Comparison of ENCODE assay signal across 8 cellular contexts in the genomic region with DNA sequence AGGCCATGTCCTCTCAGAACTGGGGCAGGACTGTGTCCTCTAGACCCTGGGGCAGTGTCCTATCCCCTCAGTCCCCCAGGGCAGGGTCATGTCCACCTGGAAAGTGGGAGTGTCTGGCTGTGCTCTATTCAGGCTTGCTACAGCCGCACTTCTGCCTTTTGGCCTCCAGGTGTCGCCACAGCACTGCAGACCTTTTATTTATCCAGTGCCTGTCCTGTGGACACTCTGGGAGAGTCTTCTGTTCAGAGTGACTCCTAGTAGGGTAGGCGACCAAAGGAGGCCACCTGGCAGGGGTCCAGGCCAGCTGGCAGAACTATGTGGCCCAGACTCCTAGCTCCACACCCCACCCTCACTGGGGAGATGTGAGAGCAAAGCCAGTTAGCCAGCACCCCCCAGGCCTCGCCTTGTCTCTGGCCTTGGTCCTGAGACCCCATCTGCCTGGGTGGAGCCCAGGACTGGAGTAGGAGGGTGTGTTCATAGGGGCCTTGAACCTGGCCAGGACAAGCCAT. TPM values are rescaled to one million over a fixed set of nuclear protein-coding genes. Genes with fewer than 3 reads are reported as not detected.
A peak's percentile ranks its signal among the peaks of the same experiment; 100 is the strongest.
DNase-seq lines count a peak whose midpoint lies in the region; ATAC-seq and TF ChIP-seq lines count a peak whose summit lies in the region.

No MANE protein-coding gene starts in this region.

- H3K27me3 ChIP-seq in SJSA1 (replicated peaks), result peaks cover 12% of the 10 kb centered on the region

- no peaks in the 10 kb centered on the region for H3K36me3 ChIP-seq in SJSA1

- peaks cover 2% of the 10 kb centered on the region for H3K4me1 Mint-ChIP-seq in activated naive CD8-positive, alpha-beta T cell treated with anti-CD3 and anti-CD28 coated beads for 36 hours

- H3K27ac ChIP-seq in SJSA1, result no peak overlapping the region

- peak; percentile 20 for DNase-seq in NCI-H2107 treated with DMSO at 0.1 percent for 48 hours (lab: John Stamatoyannopoulos, UW; ENCODE audit: unreplicated experiment)
- no peak for DNase-seq in NCI-H2107 (lab: John Stamatoyannopoulos, UW)
- peak; percentile 62 to 63 for DNase-seq in SJSA1 (ENCODE audit: low read depth in 1 of 2, low spot score in 2 of 2)
- peak; percentile 54 for DNase-seq in activated naive CD8-positive, alpha-beta T cell treated with anti-CD3 and anti-CD28 coated beads for 36 hours
- DNase-seq in Right ventricle myocardium superior, result peak; percentile 80
- peak; percentile 11 for DNase-seq in pulmonary artery endothelial cell (ENCODE audit: low read depth, low spot score)

- intact Hi-C loops in Right ventricle myocardium superior (cut with DNase I), result loop anchor here (5.0 to 10.0 kb wide), 3 partner anchors 140 to 300 kb away; no protein-coding TSS in a partner anchor

- no peak overlapping the region for H3K4me3 ChIP-seq in SJSA1

- ATAC-seq in Right ventricle myocardium superior (ENCODE audit: poor library complexity), result peak; percentile 87
- ATAC-seq in GM18520 (IDR thresholded peaks at IDR 0.05; ENCODE audit: unreplicated experiment), result no peak

- TF ChIP-seq CTCF in LNCAP (IDR thresholded peaks at IDR 0.05), result peak; percentile 97

- H3K36me3 Mint-ChIP-seq in activated naive CD8-positive, alpha-beta T cell treated with anti-CD3 and anti-CD28 coated beads for 36 hours, result no peaks in the 10 kb centered on the region

- H3K27ac Mint-ChIP-seq in activated naive CD8-positive, alpha-beta T cell treated with anti-CD3 and anti-CD28 coated beads for 36 hours, result no peak overlapping the region

- H3K9me3 ChIP-seq in SJSA1 (replicated peaks), result no peaks in the 10 kb centered on the region

- peaks cover 8% of the 10 kb centered on the region for H3K27me3 Mint-ChIP-seq in activated naive CD8-positive, alpha-beta T cell treated with anti-CD3 and anti-CD28 coated beads for 36 hours

- no peak overlapping the region for H3K4me3 Mint-ChIP-seq in activated naive CD8-positive, alpha-beta T cell treated with anti-CD3 and anti-CD28 coated beads for 36 hours

- H3K4me1 ChIP-seq in SJSA1 (replicated peaks), result peaks cover 9% of the 10 kb centered on the region

- H3K9me3 Mint-ChIP-seq in activated naive CD8-positive, alpha-beta T cell treated with anti-CD3 and anti-CD28 coated beads for 36 hours, result no peaks in the 10 kb centered on the region

RNA-seq across cellular contexts. Expression of a gene that starts 3.9 kb away (rescaled TPM):
- not detected in 2 replicates for total RNA-seq in SJSA1 (2014; rRNA removed; shearing (Covaris generic))
- under 1 TPM; 0.41 to 0.42 TPM for total RNA-seq in activated naive CD8-positive, alpha-beta T cell treated with anti-CD3 and anti-CD28 coated beads for 36 hours
- total RNA-seq in Right ventricle myocardium superior (1.00 TPM), pulmonary artery endothelial cell (0.18 and 0.46 TPM in 2 replicates)

RNA-seq across cellular contexts. Expression of a gene that starts 11.6 kb away (rescaled TPM):
- total RNA-seq in SJSA1 (2014; rRNA removed; shearing (Covaris generic)), result 0.37 TPM in 1 of 2 replicates, not detected in the other
- total RNA-seq in activated naive CD8-positive, alpha-beta T cell treated with anti-CD3 and anti-CD28 coated beads for 36 hours, result 1 to 10 TPM; 1.3 TPM
- total RNA-seq in Right ventricle myocardium superior, result 37.0 TPM
- 5.7 and 6.2 TPM in 2 replicates for total RNA-seq in pulmonary artery endothelial cell

RNA-seq across cellular contexts. Expression of a gene that starts 12.6 kb away (rescaled TPM):
- not detected in 2 replicates for total RNA-seq in SJSA1 (2014; rRNA removed; shearing (Covaris generic))
- total RNA-seq in activated naive CD8-positive, alpha-beta T cell treated with anti-CD3 and anti-CD28 coated beads for 36 hours, result not detected
- total RNA-seq in Right ventricle myocardium superior (0.16 TPM), pulmonary artery endothelial cell (not detected in 2 replicates)
